ENCODE assay signal across 20 cellular contexts in the genomic region with DNA sequence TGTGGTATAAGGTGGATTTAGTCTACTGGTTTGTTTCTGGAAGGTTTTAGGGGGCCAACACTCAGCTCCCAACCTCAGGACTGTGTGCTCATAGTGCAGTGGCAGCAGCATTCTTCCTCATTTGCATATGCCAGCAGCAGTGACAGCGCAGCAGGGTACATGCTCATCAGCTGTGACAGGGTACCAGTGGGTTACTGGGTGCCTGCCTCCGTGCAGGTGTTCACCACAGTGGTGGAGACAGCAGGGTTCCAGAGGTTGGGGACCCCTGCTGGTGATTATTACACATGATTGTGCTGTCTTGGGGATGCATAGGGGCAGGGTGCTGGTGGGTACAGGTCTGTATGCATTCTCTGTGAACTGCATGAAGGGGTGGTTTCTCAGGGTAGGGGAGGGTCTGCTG. TPM values are rescaled to one million over a fixed set of nuclear protein-coding genes. Genes with fewer than 3 reads are reported as not detected.
DNase-seq lines count a peak whose midpoint lies in the region; ATAC-seq and TF ChIP-seq lines count a peak whose summit lies in the region.
"Had no signal": no experiment of that assay in that cellular context is flagged by ENCODE, and none has a peak within 500 bp of the region (broad histone marks: within the 10 kb centered on the region; RNA-seq: fewer than 3 reads in every experiment).

No MANE protein-coding gene starts in this region.

- BruUV-seq in HCT116 (replicated peaks; lab: Mats Ljungman, UMichigan) (no TSS peak), PC-9 (replicated peaks; lab: Mats Ljungman, UMichigan) (no TSS peak)

- H3K9me3 Mint-ChIP-seq in activated CD8-positive, alpha-beta T cell treated with anti-CD3 and anti-CD28 coated beads, Interleukin-2, amount 10 ng/mL, durations not matched to agents 7 days and 5 days (ENCODE audit: insufficient read depth): no peaks in the 10 kb centered on the region
- H3K9me3 Mint-ChIP-seq in activated CD8-positive, alpha-beta T cell treated with anti-CD3 and anti-CD28 coated beads for 36 hours: peaks cover 3% of the 10 kb centered on the region
- no peaks in the 10 kb centered on the region for H3K9me3 Mint-ChIP-seq in stimulated activated effector memory CD8-positive, alpha-beta T cell treated with anti-CD3 and anti-CD28 coated beads, Interleukin-12 subunit alpha, Interleukin-12 subunit beta, amount 100 ng/mL, for 72 hours
- H3K9me3 Mint-ChIP-seq: activated naive CD4-positive, alpha-beta T cell treated with anti-CD3 and anti-CD28 coated beads, Interleukin-2, amount 10 ng/mL, durations not matched to agents 7 days and 5 days; CD4-positive, alpha-beta T cell had no signal

- no peak for TF ChIP-seq RAD21 in HCT116 (IDR thresholded peaks at IDR 0.05; ENCODE audit: low read depth)

- H3K4me3 Mint-ChIP-seq in activated CD8-positive, alpha-beta T cell treated with anti-CD3 and anti-CD28 coated beads, Interleukin-2, amount 10 ng/mL, durations not matched to agents 7 days and 5 days: no peak overlapping the region
- no peak overlapping the region for H3K4me3 Mint-ChIP-seq in activated CD8-positive, alpha-beta T cell treated with anti-CD3 and anti-CD28 coated beads for 36 hours
- H3K4me3 Mint-ChIP-seq in stimulated activated effector memory CD8-positive, alpha-beta T cell treated with anti-CD3 and anti-CD28 coated beads, Interleukin-12 subunit alpha, Interleukin-12 subunit beta, amount 100 ng/mL, for 72 hours: no peak overlapping the region
- H3K4me3 Mint-ChIP-seq: activated naive CD4-positive, alpha-beta T cell treated with anti-CD3 and anti-CD28 coated beads, Interleukin-2, amount 10 ng/mL, durations not matched to agents 7 days and 5 days; CD4-positive, alpha-beta T cell; immature natural killer cell had no signal

- no peak for TF ChIP-seq CTCF in activated CD8-positive, alpha-beta T cell treated with anti-CD3 and anti-CD28 coated beads for 36 hours (IDR thresholded peaks at IDR 0.05)
- peak in 2 of 3 experiments; percentile 26 to 35; a peak in 2 of 6 replicates for TF ChIP-seq CTCF in HCT116 (IDR thresholded peaks at IDR 0.05 in 2 of 3, conservative IDR thresholded peaks at IDR 0.05 in 1 of 3; ENCODE audit: borderline replicate concordance in 1 of 3, insufficient read depth in 1 of 3, low read depth in 2 of 3, low read length in 2 of 3)
- peak; percentile 26 for TF ChIP-seq CTCF in SU-DHL-6 (IDR thresholded peaks at IDR 0.05; ENCODE audit: insufficient read depth, low read length, poor library complexity, severe bottlenecking)
- TF ChIP-seq CTCF in PC-9 (conservative IDR thresholded peaks at IDR 0.05): no peak

- H3K36me3 ChIP-seq in HCT116 (ENCODE audit: control insufficient read depth in 1 of 2, insufficient read depth in 2 of 2, low read length in 2 of 2): peaks cover 45 to 74% of the 10 kb centered on the region in 2 experiments
- H3K36me3 ChIP-seq in SU-DHL-6 (ENCODE audit: low read length): no peaks in the 10 kb centered on the region
- peaks cover 29% of the 10 kb centered on the region; the same call in 1 of the 2 replicates for H3K36me3 ChIP-seq in PC-9 (ENCODE audit: low read depth)
- H3K36me3 ChIP-seq: cardiac muscle cell, tibial nerve had no signal

- intact Hi-C loops in activated CD8-positive, alpha-beta T cell treated with anti-CD3 and anti-CD28 coated beads for 36 hours (cut with micrococcal nuclease): no loop called here
- intact Hi-C loops in HCT116 (cut with micrococcal nuclease): no loop called here
- intact Hi-C loops in PC-9 (cut with micrococcal nuclease; ENCODE audit: unreplicated experiment): no loop called here

- no peak for TF ChIP-seq POLR2A in HCT116 (IDR thresholded peaks at IDR 0.05; ENCODE audit: borderline replicate concordance, extremely low read depth, insufficient read depth, insufficient read length)

- no peaks in the 10 kb centered on the region for H3K9me3 ChIP-seq in HCT116 (ENCODE audit: control insufficient read depth in 1 of 2, insufficient read depth in 1 of 2, low read depth in 1 of 2, low read length in 2 of 2)
- H3K9me3 ChIP-seq in SU-DHL-6 (ENCODE audit: insufficient read depth, low read length): no peaks in the 10 kb centered on the region
- H3K9me3 ChIP-seq in PC-9 (ENCODE audit: insufficient read depth, low read depth): peaks cover 5% of the 10 kb centered on the region; the same call in 1 of the 2 replicates

- H3K27ac ChIP-seq in HCT116 (ENCODE audit: low read depth, low read length): peak overlapping the region; percentile 49
- H3K27ac ChIP-seq in SU-DHL-6 (ENCODE audit: low read depth, low read length): no peak overlapping the region
- no peak overlapping the region for H3K27ac ChIP-seq in PC-9
- H3K27ac ChIP-seq: cardiac muscle cell, tibial nerve had no signal

- no peak overlapping the region; the same call in 1 of the 2 replicates for H3K4me2 ChIP-seq in HCT116 (ENCODE audit: low read length)
- H3K4me2 ChIP-seq in SU-DHL-6 (ENCODE audit: low read depth, low read length, poor library complexity, severe bottlenecking): no peak overlapping the region
- H3K4me2 ChIP-seq in PC-9: no peak overlapping the region

- H2AFZ ChIP-seq in HCT116 (ENCODE audit: low read depth, low read length, poor library complexity, severe bottlenecking) (no peak overlapping the region), SU-DHL-6 (ENCODE audit: low read depth, low read length, severe bottlenecking) (no peak overlapping the region), PC-9 (no peak overlapping the region)

- no peak for DNase-seq in activated CD8-positive, alpha-beta T cell treated with anti-CD3 and anti-CD28 coated beads, Interleukin-2, amount 10 ng/mL, durations not matched to agents 7 days and 5 days
- no peak for DNase-seq in activated CD8-positive, alpha-beta T cell treated with anti-CD3 and anti-CD28 coated beads for 36 hours
- no peak for DNase-seq in HCT116 (ENCODE audit: low read depth, low spot score)
- DNase-seq in stimulated activated effector memory CD8-positive, alpha-beta T cell treated with anti-CD3 and anti-CD28 coated beads, Interleukin-12 subunit alpha, Interleukin-12 subunit beta, amount 100 ng/mL, for 72 hours (ENCODE audit: low spot score in 2 of 2): no peak
- no peak for DNase-seq in NCI-H748 (lab: John Stamatoyannopoulos, UW; ENCODE audit: unreplicated experiment)
- no peak for DNase-seq in PC-9
- DNase-seq: activated CD4-positive, CD25-positive, alpha-beta regulatory T cell; activated CD8-positive, alpha-beta memory T cell treated with anti-CD3 and anti-CD28 coated beads, Interleukin-2, amount 50 U/mL, for 48 hours; activated naive CD4-positive, alpha-beta T cell treated with anti-CD3 and anti-CD28 coated beads, Interleukin-2, amount 10 ng/mL, durations not matched to agents 7 days and 5 days; CD4-positive, alpha-beta T cell; immature natural killer cell; mammary epithelial cell; NCI-H345; OCI-M1 had no signal

- no peaks in the 10 kb centered on the region for H3K4me1 Mint-ChIP-seq in activated CD8-positive, alpha-beta T cell treated with anti-CD3 and anti-CD28 coated beads, Interleukin-2, amount 10 ng/mL, durations not matched to agents 7 days and 5 days (ENCODE audit: low read depth)
- H3K4me1 Mint-ChIP-seq in activated CD8-positive, alpha-beta T cell treated with anti-CD3 and anti-CD28 coated beads for 36 hours (ENCODE audit: low read depth): peaks cover 3% of the 10 kb centered on the region
- H3K4me1 Mint-ChIP-seq in stimulated activated effector memory CD8-positive, alpha-beta T cell treated with anti-CD3 and anti-CD28 coated beads, Interleukin-12 subunit alpha, Interleukin-12 subunit beta, amount 100 ng/mL, for 72 hours: peaks cover 5% of the 10 kb centered on the region
- H3K4me1 Mint-ChIP-seq: activated naive CD4-positive, alpha-beta T cell treated with anti-CD3 and anti-CD28 coated beads, Interleukin-2, amount 10 ng/mL, durations not matched to agents 7 days and 5 days; immature natural killer cell had no signal

- no peaks in the 10 kb centered on the region for H3F3A ChIP-seq in SU-DHL-6 (ENCODE audit: insufficient read depth)
- H3F3A ChIP-seq in PC-9 (ENCODE audit: insufficient read depth, low read depth): peaks cover 20% of the 10 kb centered on the region; the same call in 1 of the 2 replicates

- POLR2A ChIA-PET in activated CD8-positive, alpha-beta T cell treated with anti-CD3 and anti-CD28 coated beads, Interleukin-2, amount 10 ng/mL, durations not matched to agents 7 days and 5 days (lab: Charles Lee): no interaction called here
- POLR2A ChIA-PET in activated CD8-positive, alpha-beta T cell treated with anti-CD3 and anti-CD28 coated beads for 36 hours (lab: Charles Lee): no interaction called here
- POLR2A ChIA-PET in HCT116 (lab: Charles Lee): no interaction called here
- POLR2A ChIA-PET in PC-9 (lab: Charles Lee; ENCODE audit: unreplicated experiment): no interaction called here

- H3K4me1 ChIP-seq in HCT116 (ENCODE audit: control insufficient read depth in 1 of 2, insufficient read depth in 2 of 2, low read length in 2 of 2) (peaks cover 21 to 44% of the 10 kb centered on the region in 2 experiments; a peak in 3 of 4 replicates), PC-9 (replicated peaks; ENCODE audit: insufficient read depth) (no peaks in the 10 kb centered on the region)
- H3K4me1 ChIP-seq: tibial nerve had no signal

- H4K20me1 ChIP-seq in HCT116 (ENCODE audit: insufficient read depth) (peaks cover 39% of the 10 kb centered on the region), SU-DHL-6 (ENCODE audit: low read depth, low read length) (no peaks in the 10 kb centered on the region), PC-9 (ENCODE audit: insufficient read depth) (no peaks in the 10 kb centered on the region)

- peaks cover 3% of the 10 kb centered on the region for H3K36me3 Mint-ChIP-seq in activated CD8-positive, alpha-beta T cell treated with anti-CD3 and anti-CD28 coated beads, Interleukin-2, amount 10 ng/mL, durations not matched to agents 7 days and 5 days (ENCODE audit: low read depth)
- peaks cover 8% of the 10 kb centered on the region for H3K36me3 Mint-ChIP-seq in activated CD8-positive, alpha-beta T cell treated with anti-CD3 and anti-CD28 coated beads for 36 hours (ENCODE audit: low read depth)
- H3K36me3 Mint-ChIP-seq in stimulated activated effector memory CD8-positive, alpha-beta T cell treated with anti-CD3 and anti-CD28 coated beads, Interleukin-12 subunit alpha, Interleukin-12 subunit beta, amount 100 ng/mL, for 72 hours: no peaks in the 10 kb centered on the region
- H3K36me3 Mint-ChIP-seq: activated naive CD4-positive, alpha-beta T cell treated with anti-CD3 and anti-CD28 coated beads, Interleukin-2, amount 10 ng/mL, durations not matched to agents 7 days and 5 days; immature natural killer cell had no signal

- CTCF ChIA-PET in activated CD8-positive, alpha-beta T cell treated with anti-CD3 and anti-CD28 coated beads, Interleukin-2, amount 10 ng/mL, durations not matched to agents 7 days and 5 days (lab: Charles Lee): interaction anchor here (1.2 kb wide), 1 partner anchor 182 kb away, joined by 3 read pairs; no protein-coding TSS in a partner anchor
- CTCF ChIA-PET in activated CD8-positive, alpha-beta T cell treated with anti-CD3 and anti-CD28 coated beads for 36 hours (lab: Charles Lee): interaction anchor here (1.4 kb wide), 1 partner anchor 182 kb away, joined by 3 read pairs; no protein-coding TSS in a partner anchor
- CTCF ChIA-PET in HCT116 (lab: Charles Lee): no interaction called here
- CTCF ChIA-PET in PC-9 (lab: Charles Lee): no interaction called here

- H3K79me2 ChIP-seq in HCT116 (ENCODE audit: insufficient read depth, low read length) (peaks cover 97% of the 10 kb centered on the region), SU-DHL-6 (ENCODE audit: insufficient read depth, low read length) (no peaks in the 10 kb centered on the region), PC-9 (ENCODE audit: low read depth) (peaks cover 10% of the 10 kb centered on the region)

- H3K27me3 ChIP-seq in HCT116 (ENCODE audit: insufficient read depth, low read length) (no peaks in the 10 kb centered on the region), SU-DHL-6 (ENCODE audit: low read length) (no peaks in the 10 kb centered on the region), PC-9 (ENCODE audit: insufficient read depth, low read depth) (no peaks in the 10 kb centered on the region)
- H3K27me3 ChIP-seq: cardiac muscle cell, tibial nerve had no signal

- H3K27ac Mint-ChIP-seq in activated CD8-positive, alpha-beta T cell treated with anti-CD3 and anti-CD28 coated beads, Interleukin-2, amount 10 ng/mL, durations not matched to agents 7 days and 5 days: peak overlapping the region; percentile 17
- no peak overlapping the region for H3K27ac Mint-ChIP-seq in activated CD8-positive, alpha-beta T cell treated with anti-CD3 and anti-CD28 coated beads for 36 hours
- no peak overlapping the region for H3K27ac Mint-ChIP-seq in stimulated activated effector memory CD8-positive, alpha-beta T cell treated with anti-CD3 and anti-CD28 coated beads, Interleukin-12 subunit alpha, Interleukin-12 subunit beta, amount 100 ng/mL, for 72 hours
- H3K27ac Mint-ChIP-seq: activated naive CD4-positive, alpha-beta T cell treated with anti-CD3 and anti-CD28 coated beads, Interleukin-2, amount 10 ng/mL, durations not matched to agents 7 days and 5 days; CD4-positive, alpha-beta T cell had no signal

- ATAC-seq in activated CD8-positive, alpha-beta T cell treated with anti-CD3 and anti-CD28 coated beads, Interleukin-2, amount 10 ng/mL, durations not matched to agents 7 days and 5 days: no peak
- ATAC-seq in activated CD8-positive, alpha-beta T cell treated with anti-CD3 and anti-CD28 coated beads for 36 hours: no peak
- ATAC-seq in HCT116 (peak; percentile 21), HG03565 (IDR thresholded peaks at IDR 0.05; ENCODE audit: unreplicated experiment) (no peak)
- ATAC-seq in stimulated activated effector memory CD8-positive, alpha-beta T cell treated with anti-CD3 and anti-CD28 coated beads, Interleukin-12 subunit alpha, Interleukin-12 subunit beta, amount 100 ng/mL, for 72 hours: no peak

- no peak overlapping the region for H3K9ac ChIP-seq in HCT116 (ENCODE audit: low read length)
- no peak overlapping the region for H3K9ac ChIP-seq in SU-DHL-6 (ENCODE audit: low read length)

- no peaks in the 10 kb centered on the region for H3K27me3 Mint-ChIP-seq in activated CD8-positive, alpha-beta T cell treated with anti-CD3 and anti-CD28 coated beads, Interleukin-2, amount 10 ng/mL, durations not matched to agents 7 days and 5 days (ENCODE audit: low read depth)
- H3K27me3 Mint-ChIP-seq in activated CD8-positive, alpha-beta T cell treated with anti-CD3 and anti-CD28 coated beads for 36 hours: no peaks in the 10 kb centered on the region
- H3K27me3 Mint-ChIP-seq: activated naive CD4-positive, alpha-beta T cell treated with anti-CD3 and anti-CD28 coated beads, Interleukin-2, amount 10 ng/mL, durations not matched to agents 7 days and 5 days; CD4-positive, alpha-beta T cell had no signal

- RAD21 ChIA-PET in HCT116 (lab: Charles Lee; ENCODE audit: low non-redundant PET in 1 of 2, low total read pairs in 2 of 2, uncharacterized antibody in 2 of 2, unreplicated experiment in 2 of 2): no interaction called here

- H3K4me3 ChIP-seq in HCT116 (replicated peaks in 1 of 2; ENCODE audit: low read depth in 1 of 2, low read length in 2 of 2) (no peak overlapping the region), SU-DHL-6 (ENCODE audit: insufficient read depth, low read length, poor library complexity, severe bottlenecking) (no peak overlapping the region), PC-9 (no peak overlapping the region)
- H3K4me3 ChIP-seq: cardiac muscle cell, tibial nerve had no signal

- H3K9me2 ChIP-seq in HCT116 (ENCODE audit: insufficient read depth) (no peaks in the 10 kb centered on the region), SU-DHL-6 (replicated peaks; ENCODE audit: insufficient read depth, low read length) (no peaks in the 10 kb centered on the region), PC-9 (ENCODE audit: insufficient read depth) (no peaks in the 10 kb centered on the region)

RNA-seq across cellular contexts. Expression of a gene that starts 45.5 kb away (rescaled TPM):
- total RNA-seq in activated CD8-positive, alpha-beta T cell treated with anti-CD3 and anti-CD28 coated beads, Interleukin-2, amount 10 ng/mL, durations not matched to agents 7 days and 5 days: not detected
- total RNA-seq in activated CD8-positive, alpha-beta T cell treated with anti-CD3 and anti-CD28 coated beads for 36 hours: not detected
- 0.96 TPM for total RNA-seq in HCT116 (2021; ENCODE audit: unreplicated experiment)
- 0.16 TPM in 1 of 2 replicates, not detected in the other for polyA plus RNA-seq in HCT116 (2012)
- 3.5 and 4.7 TPM in 2 replicates for total RNA-seq in PC-9 (2021)
- total RNA-seq: A172; cardiac muscle cell; CD4-positive, alpha-beta T cell; tibial nerve had no signal
- polyA plus RNA-seq: cardiac muscle cell, immature natural killer cell, neural cell had no signal

Comparison
In these comparisons a context has a peak if more than half of its experiments do, and no peak if none do; other contexts are left out.
1. CTCF ChIP-seq: peak in HCT116 (2 of 3) and SU-DHL-6 (single experiment); none in activated CD8-positive, alpha-beta T cell treated with anti-CD3 and anti-CD28 coated beads for 36 hours (single experiment) and PC-9 (single experiment).
2. CTCF ChIA-PET loops: an anchor here in activated CD8-positive, alpha-beta T cell treated with anti-CD3 and anti-CD28 coated beads, Interleukin-2, amount 10 ng/mL, durations not matched to agents 7 days and 5 days (1.2 kb wide) and activated CD8-positive, alpha-beta T cell treated with anti-CD3 and anti-CD28 coated beads for 36 hours (1.4 kb wide); none called in HCT116 and PC-9.